14 cellular contexts compared by ENCODE assay signal in the genomic region with DNA sequence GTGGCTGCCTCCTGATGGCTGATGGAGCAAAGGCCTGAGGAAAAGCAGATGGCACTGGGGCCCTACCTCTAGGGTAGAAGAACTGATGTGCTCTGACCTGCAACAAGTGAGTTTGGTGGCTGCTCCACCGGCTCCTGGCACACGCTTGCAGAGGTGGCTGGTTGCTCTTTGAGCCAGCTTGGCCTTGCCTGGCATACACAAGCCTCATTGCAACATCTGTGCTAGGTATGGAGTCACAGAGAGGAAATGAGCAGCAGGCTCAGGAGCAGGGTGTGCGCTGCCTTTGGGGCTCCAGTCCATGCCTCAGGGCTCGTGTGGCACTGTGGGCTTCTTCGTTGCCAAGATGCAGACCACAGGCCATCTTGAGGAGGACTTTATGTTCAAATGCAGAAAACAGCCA. TPM values are rescaled to one million over a fixed set of nuclear protein-coding genes. Genes with fewer than 3 reads are reported as not detected.
"Had no signal": no experiment of that assay in that cellular context is flagged by ENCODE, and none has a peak within 500 bp of the region (broad histone marks: within the 10 kb centered on the region; RNA-seq: fewer than 3 reads in every experiment).

No MANE protein-coding gene starts in this region.

RNA-seq across cellular contexts. Expression of a gene that starts 40.5 kb away (rescaled TPM):
- total RNA-seq: stomach, subcutaneous adipose tissue, suprapubic skin, temporal lobe, thoracic aorta, thyroid gland, tibial nerve, transverse colon, upper lobe of left lung, upper lobe of right lung, ureter, urinary bladder, vagina had no signal
- polyA plus RNA-seq: stomach, thymus, urinary bladder had no signal
